Comparison of ENCODE assay signal across 1 cellular context in genomic region chr13:60372141-60372540, GRCh38.
TF ChIP-seq lines count a peak whose summit lies in the region.

No MANE protein-coding gene starts in this region.

TF ChIP-seq in GM23338, 12 proteins besides CTCF, POLR2A, EP300 and RAD21 (continued from another document):
- no peak for TF ChIP-seq ZNF462 (CRISPR knock-in tag; IDR thresholded peaks at IDR 0.05)
- no peak for TF ChIP-seq EZH2 (IDR thresholded peaks at IDR 0.05; ENCODE audit: low read depth, unreplicated experiment)
- TF ChIP-seq JUNB (IDR thresholded peaks at IDR 0.05; ENCODE audit: unreplicated experiment), result no peak
- no peak for TF ChIP-seq STAT1 (IDR thresholded peaks at IDR 0.05; ENCODE audit: unreplicated experiment)
